ENCODE assay signal across 8 cellular contexts in the genomic region with DNA sequence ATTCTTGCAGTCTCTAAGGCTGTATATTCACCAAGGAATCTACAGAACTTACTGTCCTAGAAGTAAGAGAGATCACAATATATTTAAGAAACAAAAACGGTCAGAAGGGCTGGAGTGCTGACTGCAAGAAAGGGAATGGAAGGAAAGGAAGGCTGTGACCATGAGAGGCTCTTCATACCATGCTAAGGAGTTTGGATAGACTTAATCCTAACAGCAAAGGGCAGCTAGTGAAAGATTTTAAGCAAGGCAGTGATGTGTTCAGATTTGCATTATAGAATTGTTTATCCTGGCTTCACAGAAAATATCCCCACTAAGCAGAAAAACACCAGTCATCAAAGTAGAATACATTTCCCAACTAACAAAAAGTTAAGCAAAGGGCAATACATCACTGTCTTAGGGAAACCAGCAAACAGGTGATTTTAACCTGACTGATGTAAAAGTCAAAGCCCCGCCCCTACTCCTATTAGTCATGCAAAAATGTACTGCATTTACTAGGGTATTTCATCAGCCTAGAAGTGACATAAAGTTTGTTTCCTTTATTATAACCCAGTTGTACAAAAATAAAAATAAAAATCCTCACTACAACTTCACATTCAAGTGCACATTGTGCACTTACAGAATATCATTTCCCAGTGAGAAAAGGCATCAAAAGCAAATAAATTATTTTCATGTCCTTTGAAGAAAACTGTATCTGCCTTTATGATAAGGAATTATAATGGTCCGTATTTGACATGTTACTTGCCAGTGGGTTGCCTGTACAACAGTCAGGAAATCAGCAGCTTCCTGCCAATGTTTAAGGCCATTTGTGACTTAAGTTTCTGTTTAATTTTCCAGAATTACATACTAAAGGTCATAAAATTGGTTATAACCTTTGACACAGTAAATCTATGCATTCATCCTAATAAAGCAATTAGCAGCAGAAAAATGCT. TPM values are rescaled to one million over a fixed set of nuclear protein-coding genes. Genes with fewer than 3 reads are reported as not detected.
DNase-seq lines count a peak whose midpoint lies in the region; ATAC-seq and TF ChIP-seq lines count a peak whose summit lies in the region.

No MANE protein-coding gene starts in this region.

- no peak for TF ChIP-seq CTCF in Caco-2 (IDR thresholded peaks at IDR 0.05; ENCODE audit: insufficient read depth in 1 of 2, low read depth in 1 of 2, low read length in 1 of 2, severe bottlenecking in 1 of 2, unreplicated experiment in 1 of 2)
- TF ChIP-seq CTCF in Loucy (conservative IDR thresholded peaks at IDR 0.05; ENCODE audit: low read length) = no peak
- no peak for TF ChIP-seq CTCF in uterus (IDR thresholded peaks at IDR 0.05)
- TF ChIP-seq CTCF in GM13977 (IDR thresholded peaks at IDR 0.05; ENCODE audit: extremely low read depth, insufficient read depth, missing control alignments) = no peak

- H3K4me1 ChIP-seq in Caco-2 (peaks cover 38% of the 10 kb centered on the region), Loucy (ENCODE audit: insufficient read depth, low read length, poor library complexity, severe bottlenecking) (peaks cover 68% of the 10 kb centered on the region), uterus (no peaks in the 10 kb centered on the region)
- peaks cover 56 to 58% of the 10 kb centered on the region in 2 donors for H3K4me1 ChIP-seq in naive thymus-derived CD4-positive, alpha-beta T cell (ENCODE audit: control insufficient read depth in 2 of 2, insufficient read depth in 2 of 2, low read length in 2 of 2)

- peak overlapping the region; percentile 86 for H3K4me2 ChIP-seq in Loucy (ENCODE audit: low read depth, low read length, poor library complexity, severe bottlenecking)

- no peaks in the 10 kb centered on the region for H3K9me3 ChIP-seq in Caco-2
- H3K9me3 ChIP-seq in Loucy (ENCODE audit: insufficient read depth, low read depth, low read length) = no peaks in the 10 kb centered on the region
- H3K9me3 ChIP-seq in naive thymus-derived CD4-positive, alpha-beta T cell (ENCODE audit: control insufficient read depth in 2 of 3, low read length in 3 of 3) = no peaks in the 10 kb centered on the region
- H3K9me3 ChIP-seq in uterus = no peaks in the 10 kb centered on the region

- no peak for TF ChIP-seq POLR2A in uterus (IDR thresholded peaks at IDR 0.05)

- H3K79me2 ChIP-seq in Loucy (ENCODE audit: insufficient read depth, low read length) = peaks cover 93% of the 10 kb centered on the region

- H2AFZ ChIP-seq in Loucy (ENCODE audit: low read length) = no peak overlapping the region

- peak overlapping the region; percentile 48 for H3K27ac Mint-ChIP-seq in Caco-2 (ENCODE audit: unreplicated experiment)
- peak overlapping the region; percentile 78 for H3K27ac Mint-ChIP-seq in activated naive CD8-positive, alpha-beta T cell treated with anti-CD3 and anti-CD28 coated beads, Interleukin-2, amount 10 ng/mL, durations not matched to agents 7 days and 5 days
- H3K27ac Mint-ChIP-seq in naive thymus-derived CD4-positive, alpha-beta T cell = peak overlapping the region in 7 of 9 donors; percentile 2 to 81 (median 19)

- H3K27ac ChIP-seq in naive thymus-derived CD4-positive, alpha-beta T cell (ENCODE audit: low read depth, low read length) = no peak overlapping the region
- H3K27ac ChIP-seq in uterus = no peak overlapping the region

- H4K20me1 ChIP-seq in Loucy (ENCODE audit: insufficient read depth, low read length, poor library complexity, severe bottlenecking) = peaks cover 21% of the 10 kb centered on the region

- peak in 1 of 2 experiments; percentile 50 for DNase-seq in Caco-2
- DNase-seq in activated naive CD8-positive, alpha-beta T cell treated with anti-CD3 and anti-CD28 coated beads, Interleukin-2, amount 10 ng/mL, durations not matched to agents 7 days and 5 days = no peak
- DNase-seq in naive thymus-derived CD4-positive, alpha-beta T cell = peak in 1 of 9 donors; percentile 42
- no peak for DNase-seq in NCI-H345 treated with DMSO at 0.1 percent for 48 hours (lab: John Stamatoyannopoulos, UW; ENCODE audit: unreplicated experiment)
- DNase-seq in uterus = no peak
- no peak for DNase-seq in GM13977 (ENCODE audit: low spot score)

- no peaks in the 10 kb centered on the region for H3K36me3 ChIP-seq in Caco-2 (ENCODE audit: control insufficient read depth, insufficient read depth, low read length)
- 0 out of 2 replicates have a peak, but pooled peaks cover 3% of the 10 kb centered on the region for H3K36me3 ChIP-seq in Loucy (ENCODE audit: insufficient read depth, low read length)
- no peaks in the 10 kb centered on the region for H3K36me3 ChIP-seq in naive thymus-derived CD4-positive, alpha-beta T cell (ENCODE audit: control insufficient read depth in 2 of 3, insufficient read depth in 3 of 3, low read length in 3 of 3)
- H3K36me3 ChIP-seq in uterus = no peaks in the 10 kb centered on the region

- CTCF ChIA-PET in Caco-2 (lab: Charles Lee) = no interaction called here
- CTCF ChIA-PET in naive thymus-derived CD4-positive, alpha-beta T cell (lab: Charles Lee) = no interaction called here

- no peak overlapping the region for H3K4me3 Mint-ChIP-seq in Caco-2 (ENCODE audit: unreplicated experiment)
- H3K4me3 Mint-ChIP-seq in activated naive CD8-positive, alpha-beta T cell treated with anti-CD3 and anti-CD28 coated beads, Interleukin-2, amount 10 ng/mL, durations not matched to agents 7 days and 5 days = peak overlapping the region; percentile 48
- peak overlapping the region; percentile 2 to 69 (median 26) for H3K4me3 Mint-ChIP-seq in naive thymus-derived CD4-positive, alpha-beta T cell

- H3K4me3 ChIP-seq in Caco-2 (ENCODE audit: low read depth, low read length) = no peak overlapping the region
- peak overlapping the region; percentile 64 for H3K4me3 ChIP-seq in Loucy (ENCODE audit: low read length, poor library complexity, severe bottlenecking)
- H3K4me3 ChIP-seq in naive thymus-derived CD4-positive, alpha-beta T cell (ENCODE audit: low read length) = no peak overlapping the region
- no peak overlapping the region for H3K4me3 ChIP-seq in uterus

- BruUV-seq in Caco-2 (replicated peaks; lab: Mats Ljungman, UMichigan) = no TSS peak

- intact Hi-C loops in Caco-2 (cut with micrococcal nuclease; ENCODE audit: unreplicated experiment) (no loop called here), uterus (cut with DNase I; ENCODE audit: low total_unique reads) (no loop called here)
- intact Hi-C loops in naive thymus-derived CD4-positive, alpha-beta T cell (cut with micrococcal nuclease) = loop anchor here in 1 of 2 donors (2.0 to 5.0 kb wide), 2 partner anchors 14 to 42 kb away; no protein-coding TSS in a partner anchor

- no peaks in the 10 kb centered on the region for H3K9me2 ChIP-seq in Loucy (replicated peaks; ENCODE audit: low read depth, low read length)

- peak overlapping the region; percentile 74 for H3K9ac ChIP-seq in Loucy (ENCODE audit: low read depth, low read length, poor library complexity, severe bottlenecking)

- in situ Hi-C loops in GM13977 (cut with MboI; ENCODE audit: low pct_unique_long_range_greater_than_20kb, low sequenced_read_pairs, unreplicated experiment) = no loop called here

- H3K27me3 ChIP-seq in Caco-2 (replicated peaks; ENCODE audit: control insufficient read depth, insufficient read depth, low read length) (no peaks in the 10 kb centered on the region), Loucy (ENCODE audit: insufficient read depth, low read length, poor library complexity, severe bottlenecking) (no peaks in the 10 kb centered on the region), uterus (no peaks in the 10 kb centered on the region)
- no peaks in the 10 kb centered on the region for H3K27me3 ChIP-seq in naive thymus-derived CD4-positive, alpha-beta T cell (ENCODE audit: control insufficient read depth in 2 of 2, insufficient read depth in 2 of 2, low read length in 2 of 2)

- no peaks in the 10 kb centered on the region for H3K36me3 Mint-ChIP-seq in Caco-2 (ENCODE audit: insufficient read depth, unreplicated experiment)
- peaks cover 8% of the 10 kb centered on the region for H3K36me3 Mint-ChIP-seq in activated naive CD8-positive, alpha-beta T cell treated with anti-CD3 and anti-CD28 coated beads, Interleukin-2, amount 10 ng/mL, durations not matched to agents 7 days and 5 days
- H3K36me3 Mint-ChIP-seq in naive thymus-derived CD4-positive, alpha-beta T cell = peaks cover 0 to 14% (median 9%) of the 10 kb centered on the region in 5 donors

- peak; percentile 58 for ATAC-seq in activated naive CD8-positive, alpha-beta T cell treated with anti-CD3 and anti-CD28 coated beads, Interleukin-2, amount 10 ng/mL, durations not matched to agents 7 days and 5 days (ENCODE audit: low read depth)
- ATAC-seq in naive thymus-derived CD4-positive, alpha-beta T cell = peak; percentile 72
- ATAC-seq in GM18867 (IDR thresholded peaks at IDR 0.05; ENCODE audit: unreplicated experiment) = no peak

- peaks cover 19% of the 10 kb centered on the region for H3F3A ChIP-seq in Loucy (ENCODE audit: low read depth)

- H3K27me3 Mint-ChIP-seq in Caco-2 (ENCODE audit: insufficient read depth, unreplicated experiment) = no peaks in the 10 kb centered on the region
- no peaks in the 10 kb centered on the region for H3K27me3 Mint-ChIP-seq in activated naive CD8-positive, alpha-beta T cell treated with anti-CD3 and anti-CD28 coated beads, Interleukin-2, amount 10 ng/mL, durations not matched to agents 7 days and 5 days
- H3K27me3 Mint-ChIP-seq in naive thymus-derived CD4-positive, alpha-beta T cell = no peaks in the 10 kb centered on the region

- H3K9me3 Mint-ChIP-seq in Caco-2 (ENCODE audit: unreplicated experiment) = no peaks in the 10 kb centered on the region
- H3K9me3 Mint-ChIP-seq in activated naive CD8-positive, alpha-beta T cell treated with anti-CD3 and anti-CD28 coated beads, Interleukin-2, amount 10 ng/mL, durations not matched to agents 7 days and 5 days = no peaks in the 10 kb centered on the region
- H3K9me3 Mint-ChIP-seq in naive thymus-derived CD4-positive, alpha-beta T cell = peaks cover 0 to 2% (median 0%) of the 10 kb centered on the region in 11 donors

- peaks cover 15% of the 10 kb centered on the region for H3K4me1 Mint-ChIP-seq in Caco-2 (ENCODE audit: low read depth, unreplicated experiment)
- peaks cover 49% of the 10 kb centered on the region for H3K4me1 Mint-ChIP-seq in activated naive CD8-positive, alpha-beta T cell treated with anti-CD3 and anti-CD28 coated beads, Interleukin-2, amount 10 ng/mL, durations not matched to agents 7 days and 5 days
- peaks cover 62 to 86% (median 72%) of the 10 kb centered on the region in 7 donors for H3K4me1 Mint-ChIP-seq in naive thymus-derived CD4-positive, alpha-beta T cell

- POLR2A ChIA-PET in Caco-2 (lab: Charles Lee) = no interaction called here
- POLR2A ChIA-PET in activated naive CD8-positive, alpha-beta T cell treated with anti-CD3 and anti-CD28 coated beads, Interleukin-2, amount 10 ng/mL, durations not matched to agents 7 days and 5 days (lab: Charles Lee) = no interaction called here
- POLR2A ChIA-PET in naive thymus-derived CD4-positive, alpha-beta T cell (lab: Charles Lee) = interaction anchor here (0.6 to 1.2 kb wide), 3 partner anchors 18 to 51 kb away, joined by 3 to 5 read pairs (median 3); partner anchors contain the start of gene JAK1

RNA-seq across cellular contexts. Expression of gene JAK1, which starts 17.2 kb away (rescaled TPM):
- total RNA-seq in Caco-2 (2022) (35.5 and 35.7 TPM in 2 replicates), uterus (100 to 1,000 TPM in 3 of 4 donors, 10 to 100 TPM in 1; 70.9 to 136 (median 125) TPM)
- total RNA-seq in activated naive CD8-positive, alpha-beta T cell treated with anti-CD3 and anti-CD28 coated beads, Interleukin-2, amount 10 ng/mL, durations not matched to agents 7 days and 5 days = 100 to 1,000 TPM; 213 to 236 TPM
- 100 to 1,000 TPM; 210 to 365 (median 265) TPM for total RNA-seq in naive thymus-derived CD4-positive, alpha-beta T cell
- polyA plus RNA-seq in naive thymus-derived CD4-positive, alpha-beta T cell = 100 to 1,000 TPM; 197 to 288 TPM

Comparison
In these comparisons a context has a peak if more than half of its experiments do, and no peak if none do; other contexts are left out.
1. H3K27ac Mint-ChIP-seq: peak in every context shown above with its lines; median percentile 78 in activated naive CD8-positive, alpha-beta T cell treated with anti-CD3 and anti-CD28 coated beads, Interleukin-2, amount 10 ng/mL, durations not matched to agents 7 days and 5 days; 48 in Caco-2; 19 in naive thymus-derived CD4-positive, alpha-beta T cell.